In the genomic region with DNA sequence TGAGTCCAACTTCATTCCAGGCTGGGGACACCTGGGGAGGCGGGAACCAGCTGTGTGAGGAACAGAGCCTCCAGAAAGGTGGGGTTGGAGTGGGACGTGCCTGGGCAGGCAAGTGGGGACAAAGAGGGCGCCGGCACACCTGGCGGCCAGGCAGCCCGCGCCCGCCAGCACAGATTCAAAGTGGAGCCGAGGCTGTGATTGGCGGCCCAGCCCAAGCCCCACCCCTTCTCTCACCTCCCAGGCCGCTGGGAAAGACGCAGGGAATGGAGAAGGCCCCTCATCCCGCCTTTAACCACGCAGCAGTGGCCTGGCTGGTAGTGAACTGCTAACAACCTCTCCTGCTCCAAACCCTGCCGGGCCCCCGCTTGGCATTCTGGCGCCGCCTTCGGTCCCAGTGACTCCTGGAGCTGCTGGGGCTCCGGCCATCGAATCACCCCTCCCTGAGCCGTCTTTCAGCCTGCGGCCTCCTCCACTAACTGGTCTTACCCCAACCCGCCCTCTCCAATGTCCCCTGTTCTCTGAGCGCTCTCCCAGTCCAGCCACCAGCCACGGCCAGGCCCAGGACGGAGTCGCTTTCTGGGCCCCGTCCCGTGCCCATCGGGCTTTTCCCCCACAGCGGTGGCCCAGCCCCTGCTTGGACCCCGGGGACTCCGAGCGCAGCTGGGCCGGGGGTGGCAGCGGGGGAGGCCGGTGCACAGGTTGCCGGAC, we compare ENCODE assay signal across 8 cellular contexts. TPM values are rescaled to one million over a fixed set of nuclear protein-coding genes. Genes with fewer than 3 reads are reported as not detected.
DNase-seq lines count a peak whose midpoint lies in the region; ATAC-seq, FAIRE-seq and TF ChIP-seq lines count a peak whose summit lies in the region.

No MANE protein-coding gene starts in this region.

- no peak for FAIRE-seq in A549 (lab: Jason Lieb, UNC)

- H4K91ac ChIP-seq in H9 (ENCODE audit: insufficient read length, low read depth, low read length) = peak overlapping the region; percentile 59

- POLR2A ChIA-PET in A549 (lab: Yijun Ruan, JAX) = interaction anchor here (1.6 to 2.2 kb wide), 2 partner anchors 13 to 28 kb away, joined by 3 to 10 read pairs; a partner anchor contains a TSS

- H3K4me2 ChIP-seq in A549 (peak overlapping the region; percentile 95), H9 (ENCODE audit: insufficient read depth, insufficient read length, low read length) (peak overlapping the region; percentile 22)

- H4K20me1 ChIP-seq in H9 (ENCODE audit: control insufficient read depth, insufficient read depth, insufficient read length) = no peaks in the 10 kb centered on the region

- H3K36me3 ChIP-seq in left ventricle myocardium inferior = no peaks in the 10 kb centered on the region

- H2BK5ac ChIP-seq in H9 (ENCODE audit: insufficient read length, low read length) = peak overlapping the region; percentile 25

- H3K9ac ChIP-seq in H9 (ENCODE audit: extremely low read depth, insufficient read length, low read length) = peak overlapping the region; percentile 72

- no peaks in the 10 kb centered on the region for H3K79me1 ChIP-seq in H9 (ENCODE audit: insufficient read depth, low read depth, low read length, poor library complexity, severe bottlenecking)

- H3K27ac ChIP-seq in A549 = peak overlapping the region; percentile 98
- peak overlapping the region; percentile 85 for H3K27ac ChIP-seq in H9 (ENCODE audit: insufficient read length, low read depth, low read length)
- H3K27ac ChIP-seq in left ventricle myocardium inferior (replicated peaks) = peak overlapping the region; percentile 92
- H3K27ac ChIP-seq in skin epidermis = peak overlapping the region; percentile 34 to 91 (median 86)

- peak overlapping the region; percentile 85 for H3K4ac ChIP-seq in H9 (ENCODE audit: low read depth, low read length)

- ATAC-seq in A549 (peak; percentile 2 to 9; a peak in 5 of 6 replicates), SK-N-SH treated with all-trans-retinoic acid at 6 μM for 48 hours (no peak), GM18519 (IDR thresholded peaks at IDR 0.05; ENCODE audit: low FRiP score, unreplicated experiment) (no peak)

- H3K9me3 ChIP-seq in A549 (no peaks in the 10 kb centered on the region), H9 (ENCODE audit: control insufficient read depth, low read depth, low read length) (no peaks in the 10 kb centered on the region), left ventricle myocardium inferior (replicated peaks) (no peaks in the 10 kb centered on the region)

- peak overlapping the region; percentile 17 for H4K5ac ChIP-seq in H9 (ENCODE audit: insufficient read length, low read depth, low read length)

- TF ChIP-seq CTCF in A549 (IDR thresholded peaks at IDR 0.05) (no peak), H9 (conservative IDR thresholded peaks at IDR 0.05) (no peak), left ventricle myocardium inferior (IDR thresholded peaks at IDR 0.05; ENCODE audit: borderline replicate concordance) (no peak)

- H3K23ac ChIP-seq in H9 (ENCODE audit: insufficient read length, low read depth, low read length) = no peak overlapping the region

- no peak for DNase-seq in A549 (ENCODE audit: low read depth in 1 of 2, low spot score in 1 of 2)
- peak; percentile 93 for DNase-seq in H9
- no peak for DNase-seq in left ventricle myocardium inferior
- DNase-seq in HK-2 (ENCODE audit: unreplicated experiment) = no peak
- DNase-seq in HCEC 1CT = no peak

- H4K8ac ChIP-seq in H9 (replicated peaks; ENCODE audit: insufficient read length, low read depth, low read length) = no peak overlapping the region

- peaks cover 33 to 35% of the 10 kb centered on the region in 2 experiments for H3K4me1 Mint-ChIP-seq in H9

- peak overlapping the region; percentile 98 for H3K14ac ChIP-seq in H9 (ENCODE audit: insufficient read depth, low read length)

- peak overlapping the region; percentile 75 to 80 for H3K4me3 Mint-ChIP-seq in H9

- WGBS in A549 (ENCODE audit: missing lambda C conversion rate) = 83% methylated on average over 30 of the region's 39 CpGs
- no CpG with 5 or more reads among the region's 39 CpGs for WGBS in H9 (ENCODE audit: extremely low coverage, insufficient read length, low lambda C conversion rate)

- no peak for TF ChIP-seq POLR2A in A549 (IDR thresholded peaks at IDR 0.05; ENCODE audit: low read length)

- no peak overlapping the region for H2AFZ ChIP-seq in H9 (ENCODE audit: low read length)

- H3K27me3 Mint-ChIP-seq in H9 (ENCODE audit: low read depth) = 0 out of 2 replicates have a peak, but pooled peaks cover 1% of the 10 kb centered on the region

- TF ChIP-seq RAD21 in A549 (conservative IDR thresholded peaks at IDR 0.05 in 1 of 2, IDR thresholded peaks at IDR 0.05 in 1 of 2) = no peak

- H2BK12ac ChIP-seq in H9 (ENCODE audit: insufficient read length, low read depth, low read length) = peak overlapping the region; percentile 7

- H3K23me2 ChIP-seq in H9 (ENCODE audit: insufficient read length, low read depth, low read length, poor library complexity, severe bottlenecking) = peaks cover 7% of the 10 kb centered on the region

- H2BK120ac ChIP-seq in H9 (ENCODE audit: low read depth, low read length, poor library complexity, severe bottlenecking) = peak overlapping the region; percentile 96

- intact Hi-C loops in left ventricle myocardium inferior (cut with micrococcal nuclease) = no loop called here

- H2AK5ac ChIP-seq in H9 (ENCODE audit: insufficient read length, low read length) = no peak overlapping the region

- no peak overlapping the region for H2BK20ac ChIP-seq in H9 (ENCODE audit: low read depth, low read length, poor library complexity, severe bottlenecking)

- no peaks in the 10 kb centered on the region for H3K27me3 ChIP-seq in H9 (ENCODE audit: insufficient read depth, low read length)
- H3K27me3 ChIP-seq in left ventricle myocardium inferior (ENCODE audit: low read depth) = no peaks in the 10 kb centered on the region

- peak overlapping the region; percentile 98 to 100 (median 99) for H3K27ac Mint-ChIP-seq in H9

- H2BK15ac ChIP-seq in H9 (ENCODE audit: low read depth, low read length) = no peak overlapping the region

- H3K18ac ChIP-seq in H9 (ENCODE audit: insufficient read length, low read depth, low read length) = peak overlapping the region; percentile 98

- H3K4me3 ChIP-seq in A549 = peak overlapping the region; percentile 55
- H3K4me3 ChIP-seq in left ventricle myocardium inferior = peak overlapping the region; percentile 71
- H3K4me3 ChIP-seq in skin epidermis = peak overlapping the region; percentile 32 to 55 (median 38)

- H3K36me3 Mint-ChIP-seq in H9 (ENCODE audit: insufficient read depth in 1 of 3, low read depth in 3 of 3) = no peaks in the 10 kb centered on the region

- no peak overlapping the region for H3K56ac ChIP-seq in H9 (ENCODE audit: insufficient read length, low read depth, low read length)

- H3K4me1 ChIP-seq in A549 = peaks cover 16% of the 10 kb centered on the region
- peaks cover 2% of the 10 kb centered on the region; the same call in 1 of the 2 replicates for H3K4me1 ChIP-seq in H9 (ENCODE audit: insufficient read depth, low read length)
- H3K4me1 ChIP-seq in left ventricle myocardium inferior = peaks cover 40% of the 10 kb centered on the region

- peak overlapping the region; percentile 7 for H3T11ph ChIP-seq in H9 (ENCODE audit: low read length)

- H3K9me3 Mint-ChIP-seq in H9 = no peaks in the 10 kb centered on the region

- no peak for TF ChIP-seq EP300 in A549 (IDR thresholded peaks at IDR 0.05)

- H3K79me2 ChIP-seq in H9 (ENCODE audit: insufficient read depth, low read length) = no peaks in the 10 kb centered on the region

- CTCF ChIA-PET in A549 (lab: Yijun Ruan, JAX) = interaction anchor here (1.0 to 95.1 kb wide), 4 partner anchors 3 to 78 kb away, joined by 3 to 4158 read pairs (median 2081); a partner anchor contains a TSS

TF ChIP-seq in A549, 52 proteins besides CTCF, POLR2A, EP300 and RAD21:
- TF ChIP-seq, protein P1, sequence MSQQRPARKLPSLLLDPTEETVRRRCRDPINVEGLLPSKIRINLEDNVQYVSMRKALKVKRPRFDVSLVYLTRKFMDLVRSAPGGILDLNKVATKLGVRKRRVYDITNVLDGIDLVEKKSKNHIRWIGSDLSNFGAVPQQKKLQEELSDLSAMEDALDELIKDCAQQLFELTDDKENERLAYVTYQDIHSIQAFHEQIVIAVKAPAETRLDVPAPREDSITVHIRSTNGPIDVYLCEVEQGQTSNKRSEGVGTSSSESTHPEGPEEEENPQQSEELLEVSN (IDR thresholded peaks at IDR 0.05; ENCODE audit: borderline replicate concordance, low read depth) = no peak
TF ChIP-seq in A549: peak in this region for 0.

TF ChIP-seq in SK-N-SH treated with all-trans-retinoic acid at 6 μM for 48 hours, 23 proteins besides CTCF, POLR2A, EP300 and RAD21 (continues in another document):
- TF ChIP-seq, protein P2, sequence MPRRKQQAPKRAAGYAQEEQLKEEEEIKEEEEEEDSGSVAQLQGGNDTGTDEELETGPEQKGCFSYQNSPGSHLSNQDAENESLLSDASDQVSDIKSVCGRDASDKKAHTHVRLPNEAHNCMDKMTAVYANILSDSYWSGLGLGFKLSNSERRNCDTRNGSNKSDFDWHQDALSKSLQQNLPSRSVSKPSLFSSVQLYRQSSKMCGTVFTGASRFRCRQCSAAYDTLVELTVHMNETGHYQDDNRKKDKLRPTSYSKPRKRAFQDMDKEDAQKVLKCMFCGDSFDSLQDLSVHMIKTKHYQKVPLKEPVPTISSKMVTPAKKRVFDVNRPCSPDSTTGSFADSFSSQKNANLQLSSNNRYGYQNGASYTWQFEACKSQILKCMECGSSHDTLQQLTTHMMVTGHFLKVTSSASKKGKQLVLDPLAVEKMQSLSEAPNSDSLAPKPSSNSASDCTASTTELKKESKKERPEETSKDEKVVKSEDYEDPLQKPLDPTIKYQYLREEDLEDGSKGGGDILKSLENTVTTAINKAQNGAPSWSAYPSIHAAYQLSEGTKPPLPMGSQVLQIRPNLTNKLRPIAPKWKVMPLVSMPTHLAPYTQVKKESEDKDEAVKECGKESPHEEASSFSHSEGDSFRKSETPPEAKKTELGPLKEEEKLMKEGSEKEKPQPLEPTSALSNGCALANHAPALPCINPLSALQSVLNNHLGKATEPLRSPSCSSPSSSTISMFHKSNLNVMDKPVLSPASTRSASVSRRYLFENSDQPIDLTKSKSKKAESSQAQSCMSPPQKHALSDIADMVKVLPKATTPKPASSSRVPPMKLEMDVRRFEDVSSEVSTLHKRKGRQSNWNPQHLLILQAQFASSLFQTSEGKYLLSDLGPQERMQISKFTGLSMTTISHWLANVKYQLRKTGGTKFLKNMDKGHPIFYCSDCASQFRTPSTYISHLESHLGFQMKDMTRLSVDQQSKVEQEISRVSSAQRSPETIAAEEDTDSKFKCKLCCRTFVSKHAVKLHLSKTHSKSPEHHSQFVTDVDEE (CRISPR knock-in tag; IDR thresholded peaks at IDR 0.05) = no peak
- TF ChIP-seq GLIS3 (CRISPR knock-in tag; IDR thresholded peaks at IDR 0.05) = 0 out of 2 replicates have a peak, but pooled peaks have one; percentile 55
- no peak for TF ChIP-seq TOX (CRISPR knock-in tag; IDR thresholded peaks at IDR 0.05; ENCODE audit: borderline replicate concordance)
- TF ChIP-seq ISL1 (CRISPR knock-in tag; IDR thresholded peaks at IDR 0.05) = no peak

RNA-seq across cellular contexts. Expression of a gene that starts 27.9 kb away (rescaled TPM):
- polyA plus RNA-seq in A549 (2011; rRNA removed) (434 and 1,191 TPM in 2 replicates), A549 (2017; fragmentation: RNase III; extraction: RNeasy Plus Mini Kit Qiagen cat#74134 plus additional on column Dnase treatment) (2,232 to 2,533 TPM (median 2,360 TPM) in 3 replicates)
- 906 and 1,052 TPM in 2 replicates for polyA plus RNA-seq in A549 (2012; cell fraction: cytosol; rRNA removed)
- 514 and 638 TPM in 2 replicates for polyA plus RNA-seq in A549 (2012; cell fraction: nucleus; rRNA removed)
- polyA minus RNA-seq in A549 (2011; rRNA and poly(A)+ RNA removed) = 113 and 134 TPM in 2 replicates
- total RNA-seq in H9 (2021) (1,963 and 2,010 TPM in 2 replicates), left ventricle myocardium inferior (209 TPM)

Comparison
In these comparisons a context has a peak if more than half of its experiments do, and no peak if none do; other contexts are left out.
1. ATAC-seq: peak in A549 (2 of 2); none in SK-N-SH treated with all-trans-retinoic acid at 6 μM for 48 hours (single experiment) and GM18519 (single experiment).
2. Peak in every context shown above with its lines, with median percentiles within 50 percentile points of each other: H3K27ac ChIP-seq and H3K4me3 ChIP-seq.